ENCODE assay signal across 9 cellular contexts in the genomic region with DNA sequence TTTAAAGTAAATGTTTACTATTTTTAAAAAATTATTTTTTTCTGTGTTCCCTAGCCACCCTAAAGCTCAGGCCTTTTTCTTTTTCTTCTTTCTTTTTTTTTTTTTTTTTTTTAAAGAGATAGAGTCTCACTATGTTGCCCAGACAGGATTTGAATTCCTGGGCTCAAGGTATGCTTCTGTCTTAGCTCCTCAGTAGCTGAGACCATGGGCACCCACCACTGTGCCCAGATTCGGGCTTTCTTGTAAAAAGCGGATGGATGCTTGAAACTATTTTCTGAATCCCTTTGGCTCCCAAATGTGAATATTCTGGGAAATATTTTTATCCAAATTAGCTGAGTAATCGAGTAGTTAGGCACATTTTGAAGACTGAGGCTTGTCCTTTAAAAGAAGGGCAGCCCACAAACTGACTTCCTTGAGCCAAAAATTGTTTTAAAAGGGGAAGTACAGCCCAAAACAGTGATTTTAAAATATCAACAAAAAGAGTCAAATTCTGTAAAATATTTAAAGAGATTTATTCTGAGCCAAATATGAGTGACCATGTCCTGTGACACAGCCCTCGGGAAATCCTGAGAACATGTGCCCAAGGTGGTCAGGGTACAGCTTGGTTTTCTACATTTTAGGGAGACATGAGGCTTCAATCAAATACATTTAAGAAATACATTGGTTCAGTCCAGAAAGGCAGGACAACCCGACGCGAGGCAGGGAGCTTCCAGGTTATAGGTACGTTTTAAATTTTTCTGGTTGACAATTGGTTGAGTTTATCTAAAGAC. TPM values are rescaled to one million over a fixed set of nuclear protein-coding genes. Genes with fewer than 3 reads are reported as not detected.
DNase-seq lines count a peak whose midpoint lies in the region; ATAC-seq, FAIRE-seq and TF ChIP-seq lines count a peak whose summit lies in the region.
"Had no signal": no experiment of that assay in that cellular context is flagged by ENCODE, and none has a peak within 500 bp of the region (broad histone marks: within the 10 kb centered on the region; RNA-seq: fewer than 3 reads in every experiment).

No MANE protein-coding gene starts in this region.

- H4K20me1 ChIP-seq in HepG2 (ENCODE audit: insufficient read depth, low read length), result no peaks in the 10 kb centered on the region

- H3K79me2 ChIP-seq in HepG2 (ENCODE audit: insufficient read depth, low read length), result peaks cover 40% of the 10 kb centered on the region

- no peaks in the 10 kb centered on the region for H3K9me3 ChIP-seq in HepG2 (ENCODE audit: low read length)

- no peak for FAIRE-seq in HepG2 (lab: Jason Lieb, UNC)
- no peak for FAIRE-seq in D721Med (lab: Jason Lieb, UNC)

- H3K36me3 Mint-ChIP-seq in activated naive CD8-positive, alpha-beta T cell treated with anti-CD3 and anti-CD28 coated beads, Interleukin-2, amount 10 ng/mL, durations not matched to agents 7 days and 5 days, result peaks cover 3% of the 10 kb centered on the region

- H3K36me3 ChIP-seq in HepG2 (replicated peaks in 1 of 2; ENCODE audit: control insufficient read depth in 1 of 2, insufficient read depth in 2 of 2, low read length in 2 of 2), result no peaks in the 10 kb centered on the region

- H3K4me1 ChIP-seq in HepG2 (ENCODE audit: insufficient read depth, low read length), result peaks cover 42% of the 10 kb centered on the region

- CTCF ChIA-PET in HepG2 (lab: Yijun Ruan, JAX; ENCODE audit: low intra/inter-chr PET ratio, low total read pairs), result no interaction called here

- TF ChIP-seq EP300 in HepG2 (IDR thresholded peaks at IDR 0.05; ENCODE audit: low read depth in 2 of 2, low read length in 2 of 2), result no peak
- TF ChIP-seq EP300 in HepG2 (CRISPR knock-in tag; IDR thresholded peaks at IDR 0.05; ENCODE audit: borderline replicate concordance), result no peak

- peak overlapping the region; percentile 70 to 85 (median 85); a peak in 5 of 6 replicates for H3K4me3 ChIP-seq in HepG2 (replicated peaks in 1 of 3; ENCODE audit: insufficient read depth in 1 of 3, low read depth in 2 of 3, low read length in 3 of 3)

- no peak for ATAC-seq in activated naive CD8-positive, alpha-beta T cell treated with anti-CD3 and anti-CD28 coated beads, Interleukin-2, amount 10 ng/mL, durations not matched to agents 7 days and 5 days (ENCODE audit: low read depth)
- no peak for ATAC-seq in HepG2

- H3K27ac ChIP-seq in HepG2 (ENCODE audit: extremely low read length, insufficient read depth, low read length) (peak overlapping the region; percentile 82), temporal lobe (ENCODE audit: low read depth, low read length) (peak overlapping the region; percentile 95)

- TF ChIP-seq RAD21 in HepG2 (CRISPR knock-in tag; IDR thresholded peaks at IDR 0.05), result no peak

- TF ChIP-seq CTCF in HepG2 (CRISPR knock-in tag; IDR thresholded peaks at IDR 0.05), result no peak
- no peak for TF ChIP-seq CTCF in D721Med (IDR thresholded peaks at IDR 0.05; ENCODE audit: insufficient read depth, missing control alignments)

- POLR2A ChIA-PET in activated naive CD8-positive, alpha-beta T cell treated with anti-CD3 and anti-CD28 coated beads, Interleukin-2, amount 10 ng/mL, durations not matched to agents 7 days and 5 days (lab: Charles Lee), result interaction anchor here (0.6 to 0.8 kb wide), 3 partner anchors 159 to 419 kb away, joined by 3 to 4 read pairs (median 3); a partner anchor contains a TSS
- POLR2A ChIA-PET in HepG2 (lab: Yijun Ruan, JAX), result interaction anchor here (0.6 to 4.2 kb wide), 6 partner anchors 10 to 467 kb away, joined by 3 to 46 read pairs (median 6); a partner anchor contains a TSS

- in situ Hi-C loops in HepG2 (cut with HindIII; ENCODE audit: extremely low pct_ligation_motif_present, low pct_unique_long_range_greater_than_20kb), result no loop called here

- 35% methylated on average over 8 of the region's 8 CpGs for WGBS in HepG2 (ENCODE audit: low lambda C conversion rate)

- peak overlapping the region; percentile 82 for H3K4me3 Mint-ChIP-seq in activated naive CD8-positive, alpha-beta T cell treated with anti-CD3 and anti-CD28 coated beads, Interleukin-2, amount 10 ng/mL, durations not matched to agents 7 days and 5 days

- H3K9me3 Mint-ChIP-seq in activated naive CD8-positive, alpha-beta T cell treated with anti-CD3 and anti-CD28 coated beads, Interleukin-2, amount 10 ng/mL, durations not matched to agents 7 days and 5 days, result no peaks in the 10 kb centered on the region

- H3K27me3 Mint-ChIP-seq in activated naive CD8-positive, alpha-beta T cell treated with anti-CD3 and anti-CD28 coated beads, Interleukin-2, amount 10 ng/mL, durations not matched to agents 7 days and 5 days, result no peaks in the 10 kb centered on the region

- H3K9ac ChIP-seq in HepG2 (ENCODE audit: insufficient read depth, low read depth, low read length), result peak overlapping the region; percentile 88

- peaks cover 0 to 3% of the 10 kb centered on the region in 2 experiments; a peak in 1 of 5 replicates for H3K27me3 ChIP-seq in HepG2 (ENCODE audit: control insufficient read depth in 1 of 2, insufficient read depth in 2 of 2, low read length in 2 of 2)

- peak overlapping the region; percentile 88 for H3K4me2 ChIP-seq in HepG2 (ENCODE audit: low read depth, low read length)

- DNase-seq in NOMO-1 (lab: John Stamatoyannopoulos, UW; ENCODE audit: unreplicated experiment in 2 of 2), result peak; percentile 42 to 50
- DNase-seq in NOMO-1 treated with dmso at 0.1 percent for 144 hours (lab: John Stamatoyannopoulos, UW; ENCODE audit: unreplicated experiment), result no peak
- no peak for DNase-seq in activated naive CD8-positive, alpha-beta T cell treated with anti-CD3 and anti-CD28 coated beads, Interleukin-2, amount 10 ng/mL, durations not matched to agents 7 days and 5 days
- no peak for DNase-seq in HepG2 (ENCODE audit: low spot score)
- DNase-seq in NCI-H2029 treated with DMSO at 0.1 percent for 48 hours (lab: John Stamatoyannopoulos, UW), result no peak
- DNase-seq in islet precursor cell, result no peak
- no peak for DNase-seq in D721Med (ENCODE audit: insufficient read length, low spot score)

- peaks cover 45% of the 10 kb centered on the region for H3K4me1 Mint-ChIP-seq in activated naive CD8-positive, alpha-beta T cell treated with anti-CD3 and anti-CD28 coated beads, Interleukin-2, amount 10 ng/mL, durations not matched to agents 7 days and 5 days

- no peak for TF ChIP-seq POLR2A in HepG2 (IDR thresholded peaks at IDR 0.05; ENCODE audit: insufficient read depth in 1 of 2, low read depth in 2 of 2, low read length in 2 of 2)

- TSS peak; percentile 39 for BruUV-seq in HepG2 (replicated peaks; lab: Mats Ljungman, UMichigan)

- peak overlapping the region; percentile 51 for H2AFZ ChIP-seq in HepG2 (ENCODE audit: low read length)

- intact Hi-C loops in HepG2 (cut with micrococcal nuclease; ENCODE audit: unreplicated experiment), result loop anchor here (10.0 kb wide), 1 partner anchor 159 kb away; a partner anchor contains a TSS

- peak overlapping the region; percentile 79 for H3K27ac Mint-ChIP-seq in activated naive CD8-positive, alpha-beta T cell treated with anti-CD3 and anti-CD28 coated beads, Interleukin-2, amount 10 ng/mL, durations not matched to agents 7 days and 5 days

TF ChIP-seq in HepG2, 621 proteins besides CTCF, POLR2A, EP300 and RAD21 (continues in another document):
- TF ChIP-seq, protein P1, sequence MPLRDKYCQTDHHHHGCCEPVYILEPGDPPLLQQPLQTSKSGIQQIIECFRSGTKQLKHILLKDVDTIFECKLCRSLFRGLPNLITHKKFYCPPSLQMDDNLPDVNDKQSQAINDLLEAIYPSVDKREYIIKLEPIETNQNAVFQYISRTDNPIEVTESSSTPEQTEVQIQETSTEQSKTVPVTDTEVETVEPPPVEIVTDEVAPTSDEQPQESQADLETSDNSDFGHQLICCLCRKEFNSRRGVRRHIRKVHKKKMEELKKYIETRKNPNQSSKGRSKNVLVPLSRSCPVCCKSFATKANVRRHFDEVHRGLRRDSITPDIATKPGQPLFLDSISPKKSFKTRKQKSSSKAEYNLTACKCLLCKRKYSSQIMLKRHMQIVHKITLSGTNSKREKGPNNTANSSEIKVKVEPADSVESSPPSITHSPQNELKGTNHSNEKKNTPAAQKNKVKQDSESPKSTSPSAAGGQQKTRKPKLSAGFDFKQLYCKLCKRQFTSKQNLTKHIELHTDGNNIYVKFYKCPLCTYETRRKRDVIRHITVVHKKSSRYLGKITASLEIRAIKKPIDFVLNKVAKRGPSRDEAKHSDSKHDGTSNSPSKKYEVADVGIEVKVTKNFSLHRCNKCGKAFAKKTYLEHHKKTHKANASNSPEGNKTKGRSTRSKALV (CRISPR knock-in tag; IDR thresholded peaks at IDR 0.05), result 0 out of 2 replicates have a peak, but pooled peaks have one; percentile 5

RNA-seq across cellular contexts. Expression of a gene that starts 28.8 kb away (rescaled TPM):
- not detected for total RNA-seq in activated naive CD8-positive, alpha-beta T cell treated with anti-CD3 and anti-CD28 coated beads, Interleukin-2, amount 10 ng/mL, durations not matched to agents 7 days and 5 days
- not detected in 2 replicates for total RNA-seq in HepG2 (2016; rRNA removed; fragmentation: Illumina TruSeq; extraction: Trizol)
- total RNA-seq in HepG2 (2016; cell fraction: cytosol; rRNA removed; fragmentation: Illumina TruSeq; extraction: Trizol; ENCODE audit: low read depth), result not detected in 2 replicates
- total RNA-seq in HepG2 (2016; cell fraction: insoluble cytoplasmic fraction; rRNA removed; fragmentation: Illumina TruSeq; extraction: Trizol), result not detected in 2 replicates
- not detected in 2 replicates for total RNA-seq in HepG2 (2016; cell fraction: membrane; rRNA removed; fragmentation: Illumina TruSeq; extraction: Trizol)
- total RNA-seq in HepG2 (2016; cell fraction: nucleus; rRNA removed; fragmentation: Illumina TruSeq; extraction: Trizol), result not detected in 2 replicates
- not detected in 2 replicates for polyA plus RNA-seq in HepG2 (2011; rRNA removed)
- not detected in 2 replicates for polyA plus RNA-seq in HepG2 (2011; cell fraction: cytosol; rRNA removed)
- polyA plus RNA-seq in HepG2 (2011; cell fraction: nucleus; rRNA removed), result not detected in 2 replicates
- polyA plus RNA-seq in HepG2 (2012), result not detected in 2 replicates
- not detected in 2 replicates for polyA plus RNA-seq in HepG2 (2016; cell fraction: cytosol; fragmentation: Illumina TruSeq; extraction: Trizol; ENCODE audit: low read depth)
- not detected in 2 replicates for polyA plus RNA-seq in HepG2 (2016; cell fraction: insoluble cytoplasmic fraction; fragmentation: Illumina TruSeq; extraction: Trizol; ENCODE audit: low read depth)
- polyA plus RNA-seq in HepG2 (2016; cell fraction: membrane; fragmentation: Illumina TruSeq; extraction: Trizol; ENCODE audit: low read depth), result not detected in 2 replicates
- not detected in 2 replicates for polyA plus RNA-seq in HepG2 (2016; cell fraction: nucleus; fragmentation: Illumina TruSeq; extraction: Trizol; ENCODE audit: insufficient read depth, low read depth)
- not detected in 2 replicates for polyA minus RNA-seq in HepG2 (2011; rRNA and poly(A)+ RNA removed; ENCODE audit: low replicate concordance)
- polyA minus RNA-seq in HepG2 (2011; cell fraction: cytosol; rRNA and poly(A)+ RNA removed), result not detected in 2 replicates
- not detected in 2 replicates for polyA minus RNA-seq in HepG2 (2011; cell fraction: nucleus; rRNA and poly(A)+ RNA removed)
- total RNA-seq in temporal lobe, result not detected
- polyA plus RNA-seq: AG04450 had no signal

Comparison
In these comparisons a context has a peak if more than half of its experiments do, and no peak if none do; other contexts are left out.
1. DNase-seq: peak in NOMO-1 (2 of 2); none in NOMO-1 treated with dmso at 0.1 percent for 144 hours (single experiment), activated naive CD8-positive, alpha-beta T cell treated with anti-CD3 and anti-CD28 coated beads, Interleukin-2, amount 10 ng/mL, durations not matched to agents 7 days and 5 days (single experiment), HepG2 (single experiment), NCI-H2029 treated with DMSO at 0.1 percent for 48 hours (single experiment), islet precursor cell (single experiment) and D721Med (single experiment).